In the genomic region with DNA sequence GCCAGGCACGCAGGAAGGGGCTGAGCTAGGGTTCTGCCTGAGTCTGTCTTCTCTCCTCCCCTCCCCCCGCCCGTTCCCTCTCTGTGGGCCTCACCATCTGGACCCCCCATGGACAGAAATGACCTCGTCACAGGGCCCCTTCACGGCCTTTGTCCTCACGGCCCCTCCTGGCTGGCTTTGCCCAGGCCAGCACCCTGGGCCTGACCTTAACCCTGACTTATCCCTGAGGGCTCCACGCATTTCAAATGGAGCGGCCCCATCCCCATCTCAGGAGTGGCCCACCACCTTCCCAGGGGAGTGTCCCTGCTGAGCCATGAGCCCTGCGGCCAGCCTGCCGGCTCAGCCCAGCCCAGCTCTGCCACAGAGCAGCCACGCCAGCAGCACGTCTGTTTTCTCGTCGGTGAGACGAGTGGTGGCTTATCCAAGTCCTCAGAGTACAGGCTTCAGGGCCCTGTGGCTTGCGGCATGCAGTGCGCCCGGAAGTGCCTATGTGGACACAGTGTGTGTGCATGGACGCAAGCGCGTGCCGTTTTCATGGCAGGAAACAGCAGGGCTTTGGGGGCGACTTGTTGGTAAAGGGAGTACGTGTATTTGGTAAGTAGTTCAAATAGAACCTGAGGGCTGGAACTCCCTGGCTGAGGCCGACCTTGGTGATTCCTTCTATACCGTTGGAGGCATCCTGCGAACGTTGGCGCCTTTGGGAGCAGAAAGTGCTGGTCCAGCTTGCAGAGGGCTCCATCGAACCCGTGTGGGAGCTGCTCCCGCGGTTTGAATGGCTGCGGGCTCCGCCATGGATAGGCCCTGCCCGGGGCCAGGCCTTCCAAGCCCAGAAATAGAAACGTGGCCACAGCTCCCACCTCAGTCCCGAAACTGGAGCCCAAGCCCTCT, we compare ENCODE assay signal across 13 cellular contexts. TPM values are rescaled to one million over a fixed set of nuclear protein-coding genes. Genes with fewer than 3 reads are reported as not detected.
DNase-seq lines count a peak whose midpoint lies in the region; ATAC-seq and TF ChIP-seq lines count a peak whose summit lies in the region.
"Had no signal": no experiment of that assay in that cellular context is flagged by ENCODE, and none has a peak within 500 bp of the region (broad histone marks: within the 10 kb centered on the region; RNA-seq: fewer than 3 reads in every experiment).

No MANE protein-coding gene starts in this region.

- DNase-seq in NCI-H748 (lab: John Stamatoyannopoulos, UW; ENCODE audit: unreplicated experiment) (peak; percentile 7), NCI-H748 treated with DMSO at 0.1 percent for 48 hours (lab: John Stamatoyannopoulos, UW) (no peak), neural crest cell (ENCODE audit: low read depth, low spot score) (no peak), amygdala (lab: John Stamatoyannopoulos, UW) (no peak)
- peak; percentile 69 for DNase-seq in activated CD8-positive, alpha-beta T cell treated with anti-CD3 and anti-CD28 coated beads, Interleukin-2, amount 10 ng/mL, durations not matched to agents 7 days and 5 days
- DNase-seq: NCI-H1048, NCI-H446, upper lobe of right lung had no signal

- peaks cover 1% of the 10 kb centered on the region for H3K36me3 Mint-ChIP-seq in IgD-negative memory B cell
- H3K36me3 Mint-ChIP-seq in activated CD8-positive, alpha-beta T cell treated with anti-CD3 and anti-CD28 coated beads, Interleukin-2, amount 10 ng/mL, durations not matched to agents 7 days and 5 days (ENCODE audit: low read depth): no peaks in the 10 kb centered on the region
- no peaks in the 10 kb centered on the region for H3K36me3 Mint-ChIP-seq in neural crest cell (ENCODE audit: low read depth)

- H3K9me3 Mint-ChIP-seq in IgD-negative memory B cell (no peaks in the 10 kb centered on the region), neural crest cell (no peaks in the 10 kb centered on the region)
- H3K9me3 Mint-ChIP-seq in activated CD8-positive, alpha-beta T cell treated with anti-CD3 and anti-CD28 coated beads, Interleukin-2, amount 10 ng/mL, durations not matched to agents 7 days and 5 days (ENCODE audit: insufficient read depth): no peaks in the 10 kb centered on the region

- peaks cover 7 to 17% (median 11%) of the 10 kb centered on the region in 3 donors for H3K4me1 Mint-ChIP-seq in IgD-negative memory B cell
- H3K4me1 Mint-ChIP-seq in activated CD8-positive, alpha-beta T cell treated with anti-CD3 and anti-CD28 coated beads, Interleukin-2, amount 10 ng/mL, durations not matched to agents 7 days and 5 days (ENCODE audit: low read depth): peaks cover 21% of the 10 kb centered on the region
- H3K4me1 Mint-ChIP-seq in neural crest cell: peaks cover 8% of the 10 kb centered on the region

- POLR2A ChIA-PET in activated CD8-positive, alpha-beta T cell treated with anti-CD3 and anti-CD28 coated beads, Interleukin-2, amount 10 ng/mL, durations not matched to agents 7 days and 5 days (lab: Charles Lee): no interaction called here

- H3K4me3 Mint-ChIP-seq in IgD-negative memory B cell (peak overlapping the region; percentile 34 to 93 (median 92)), neural crest cell (peak overlapping the region; percentile 79)
- H3K4me3 Mint-ChIP-seq in activated CD8-positive, alpha-beta T cell treated with anti-CD3 and anti-CD28 coated beads, Interleukin-2, amount 10 ng/mL, durations not matched to agents 7 days and 5 days: peak overlapping the region; percentile 15

- TF ChIP-seq CTCF in neural crest cell (conservative IDR thresholded peaks at IDR 0.05): no peak

- ATAC-seq in activated CD8-positive, alpha-beta T cell treated with anti-CD3 and anti-CD28 coated beads, Interleukin-2, amount 10 ng/mL, durations not matched to agents 7 days and 5 days: no peak
- no peak for ATAC-seq in HG03280 (IDR thresholded peaks at IDR 0.05; ENCODE audit: unreplicated experiment)
- no peak for ATAC-seq in activated CD4-positive, CD25-positive, alpha-beta regulatory T cell treated with anti-CD3 and anti-CD28 coated beads, Interleukin-2, amount 50 U/mL, for 24 hours
- ATAC-seq: upper lobe of right lung had no signal

- CTCF ChIA-PET in activated CD8-positive, alpha-beta T cell treated with anti-CD3 and anti-CD28 coated beads, Interleukin-2, amount 10 ng/mL, durations not matched to agents 7 days and 5 days (lab: Charles Lee): interaction anchor here (0.9 kb wide), 1 partner anchor 10 kb away, joined by 3 read pairs; no protein-coding TSS in a partner anchor

- H3K27me3 Mint-ChIP-seq in IgD-negative memory B cell: no peaks in the 10 kb centered on the region
- peaks cover 6% of the 10 kb centered on the region for H3K27me3 Mint-ChIP-seq in activated CD8-positive, alpha-beta T cell treated with anti-CD3 and anti-CD28 coated beads, Interleukin-2, amount 10 ng/mL, durations not matched to agents 7 days and 5 days (ENCODE audit: low read depth)
- peaks cover 4% of the 10 kb centered on the region for H3K27me3 Mint-ChIP-seq in neural crest cell (ENCODE audit: low read depth)

- H3K27ac Mint-ChIP-seq in IgD-negative memory B cell (peak overlapping the region; percentile 81 to 98 (median 91)), neural crest cell (ENCODE audit: unreplicated experiment) (no peak overlapping the region)
- H3K27ac Mint-ChIP-seq in activated CD8-positive, alpha-beta T cell treated with anti-CD3 and anti-CD28 coated beads, Interleukin-2, amount 10 ng/mL, durations not matched to agents 7 days and 5 days: peak overlapping the region; percentile 34

RNA-seq across cellular contexts. Expression of a gene that starts 52.2 kb away (rescaled TPM):
- not detected for polyA plus RNA-seq in IgD-negative memory B cell
- not detected for total RNA-seq in activated CD8-positive, alpha-beta T cell treated with anti-CD3 and anti-CD28 coated beads, Interleukin-2, amount 10 ng/mL, durations not matched to agents 7 days and 5 days
- total RNA-seq in neural crest cell: 0.93 and 1.7 TPM in 2 replicates
- total RNA-seq: A673 had no signal
- polyA plus RNA-seq: keratinocyte had no signal

Comparison
In these comparisons a context has a peak if more than half of its experiments do, and no peak if none do; other contexts are left out.
1. DNase-seq: peak in NCI-H748 (single experiment) and activated CD8-positive, alpha-beta T cell treated with anti-CD3 and anti-CD28 coated beads, Interleukin-2, amount 10 ng/mL, durations not matched to agents 7 days and 5 days (single experiment); none in NCI-H748 treated with DMSO at 0.1 percent for 48 hours (single experiment), neural crest cell (single experiment) and amygdala (0 of 56).
2. H3K4me3 Mint-ChIP-seq: peak in every context shown above with its lines; median percentile 92 in IgD-negative memory B cell; 79 in neural crest cell; 15 in activated CD8-positive, alpha-beta T cell treated with anti-CD3 and anti-CD28 coated beads, Interleukin-2, amount 10 ng/mL, durations not matched to agents 7 days and 5 days.